In the genomic region with DNA sequence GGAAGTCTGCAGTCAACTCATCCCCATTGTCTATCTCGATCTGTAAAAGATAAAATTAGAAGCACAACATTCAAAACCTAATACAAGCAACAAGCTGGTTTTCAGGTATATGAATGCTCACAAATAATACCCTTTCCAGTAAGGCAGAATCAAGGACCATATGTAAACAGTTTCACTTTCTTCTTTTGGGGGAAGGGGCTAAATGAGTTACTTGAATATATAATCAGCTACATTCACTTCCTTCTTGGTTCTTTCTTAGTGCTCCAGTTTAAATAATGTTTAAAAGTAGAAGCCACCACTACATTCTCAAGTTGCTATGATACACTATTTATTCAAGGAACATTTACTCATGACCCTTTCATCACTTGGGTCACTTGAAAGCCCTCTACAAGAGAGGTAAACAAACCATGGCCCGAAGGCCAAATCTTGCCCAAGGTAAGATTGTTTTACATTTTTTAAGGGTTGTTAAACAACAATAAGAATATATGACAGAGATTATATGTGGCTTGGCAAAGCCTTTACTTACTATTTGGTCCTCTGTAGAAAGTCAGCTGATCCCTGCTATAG, we compare ENCODE assay signal across 15 cellular contexts. TPM values are rescaled to one million over a fixed set of nuclear protein-coding genes. Genes with fewer than 3 reads are reported as not detected.
DNase-seq lines count a peak whose midpoint lies in the region; ATAC-seq and TF ChIP-seq lines count a peak whose summit lies in the region.
"Had no signal": no experiment of that assay in that cellular context is flagged by ENCODE, and none has a peak within 500 bp of the region (broad histone marks: within the 10 kb centered on the region; RNA-seq: fewer than 3 reads in every experiment).

No MANE protein-coding gene starts in this region.

- no peak overlapping the region for H3K27ac ChIP-seq in coronary artery
- H3K27ac ChIP-seq: dorsolateral prefrontal cortex, SJSA1 had no signal

- H3K4me1 Mint-ChIP-seq in activated CD4-positive, alpha-beta T cell treated with anti-CD3 and anti-CD28 coated beads for 36 hours = peaks cover 5% of the 10 kb centered on the region
- peaks cover 4% of the 10 kb centered on the region for H3K4me1 Mint-ChIP-seq in activated T-helper 17 cell treated with anti-CD3 and anti-CD28 coated beads, Interleukin-2, amount 50 U/mL, for 72 hours

- no peak overlapping the region for H3K4me3 Mint-ChIP-seq in activated CD4-positive, alpha-beta T cell treated with anti-CD3 and anti-CD28 coated beads for 36 hours
- H3K4me3 Mint-ChIP-seq in activated T-helper 17 cell treated with anti-CD3 and anti-CD28 coated beads, Interleukin-2, amount 50 U/mL, for 72 hours = no peak overlapping the region
- H3K4me3 Mint-ChIP-seq: natural killer cell treated with Interleukin-12 subunit alpha and Interleukin-12 subunit beta and Interleukin-15 and Interleukin-18, amount 100 ng/mL, for 72 hours had no signal

- intact Hi-C loops in activated CD4-positive, alpha-beta T cell treated with anti-CD3 and anti-CD28 coated beads for 36 hours (cut with DNase I, micrococcal nuclease) = no loop called here

- H3K4me3 ChIP-seq in coronary artery = no peak overlapping the region
- H3K4me3 ChIP-seq: dorsolateral prefrontal cortex, SJSA1 had no signal

- H3K9me3 Mint-ChIP-seq in activated CD4-positive, alpha-beta T cell treated with anti-CD3 and anti-CD28 coated beads for 36 hours (ENCODE audit: low read depth) = no peaks in the 10 kb centered on the region
- H3K9me3 Mint-ChIP-seq in activated T-helper 17 cell treated with anti-CD3 and anti-CD28 coated beads, Interleukin-2, amount 50 U/mL, for 72 hours = peaks cover 4% of the 10 kb centered on the region
- H3K9me3 Mint-ChIP-seq: natural killer cell treated with Interleukin-12 subunit alpha and Interleukin-12 subunit beta and Interleukin-15 and Interleukin-18, amount 100 ng/mL, for 72 hours had no signal

- H3K36me3 Mint-ChIP-seq in activated CD4-positive, alpha-beta T cell treated with anti-CD3 and anti-CD28 coated beads for 36 hours (ENCODE audit: low read depth) = peaks cover 24% of the 10 kb centered on the region
- peaks cover 74% of the 10 kb centered on the region for H3K36me3 Mint-ChIP-seq in activated T-helper 17 cell treated with anti-CD3 and anti-CD28 coated beads, Interleukin-2, amount 50 U/mL, for 72 hours (ENCODE audit: low read depth)

- no peak for TF ChIP-seq CTCF in coronary artery (IDR thresholded peaks at IDR 0.05)

- CTCF ChIA-PET in activated CD4-positive, alpha-beta T cell treated with anti-CD3 and anti-CD28 coated beads for 36 hours (lab: Charles Lee) = interaction anchor here (1.6 kb wide), 1 partner anchor 20 kb away, joined by 4 read pairs; no protein-coding TSS in a partner anchor

- POLR2A ChIA-PET in activated CD4-positive, alpha-beta T cell treated with anti-CD3 and anti-CD28 coated beads for 36 hours (lab: Charles Lee) = no interaction called here

- no peak for DNase-seq in activated CD4-positive, alpha-beta T cell treated with anti-CD3 and anti-CD28 coated beads for 36 hours
- no peak for DNase-seq in activated CD4-positive, alpha-beta T cell treated with anti-CD3 and anti-CD28 coated beads for 4 hours
- peak; percentile 27 for DNase-seq in HuH-7 (ENCODE audit: low spot score)
- peak; percentile 94 for DNase-seq in renal cortical epithelial cell (ENCODE audit: low read depth)
- no peak for DNase-seq in RKO (ENCODE audit: low spot score)
- DNase-seq in coronary artery (ENCODE audit: low spot score) = no peak
- DNase-seq in iPS-NIHi11 (ENCODE audit: low spot score) = no peak
- DNase-seq: activated CD4-positive, alpha-beta T cell treated with anti-CD3 and anti-CD28 coated beads, Interleukin-2, amount 50 U/mL, for 1 hour; dorsolateral prefrontal cortex; GDM1; NCI-H2171 treated with DMSO at 0.1 percent for 48 hours; NK-92 treated with Interleukin-12 subunit alpha and Interleukin-12 subunit beta, amount 100 ng/mL, for 24 hours had no signal

- H3K27me3 Mint-ChIP-seq in activated CD4-positive, alpha-beta T cell treated with anti-CD3 and anti-CD28 coated beads for 36 hours = no peaks in the 10 kb centered on the region
- no peaks in the 10 kb centered on the region for H3K27me3 Mint-ChIP-seq in activated T-helper 17 cell treated with anti-CD3 and anti-CD28 coated beads, Interleukin-2, amount 50 U/mL, for 72 hours
- H3K27me3 Mint-ChIP-seq: natural killer cell treated with Interleukin-12 subunit alpha and Interleukin-12 subunit beta and Interleukin-15 and Interleukin-18, amount 100 ng/mL, for 72 hours had no signal

- H3K27ac Mint-ChIP-seq in activated CD4-positive, alpha-beta T cell treated with anti-CD3 and anti-CD28 coated beads for 36 hours = peak overlapping the region; percentile 21
- H3K27ac Mint-ChIP-seq in activated T-helper 17 cell treated with anti-CD3 and anti-CD28 coated beads, Interleukin-2, amount 50 U/mL, for 72 hours = peak overlapping the region; percentile 64
- H3K27ac Mint-ChIP-seq: natural killer cell treated with Interleukin-12 subunit alpha and Interleukin-12 subunit beta and Interleukin-15 and Interleukin-18, amount 100 ng/mL, for 72 hours had no signal

- no peak for ATAC-seq in activated CD4-positive, alpha-beta T cell treated with anti-CD3 and anti-CD28 coated beads for 36 hours
- ATAC-seq in activated T-helper 17 cell treated with anti-CD3 and anti-CD28 coated beads, Interleukin-2, amount 50 U/mL, for 72 hours (replicated peaks) = no peak
- ATAC-seq: natural killer cell treated with Interleukin-12 subunit alpha and Interleukin-12 subunit beta and Interleukin-15 and Interleukin-18, amount 100 ng/mL, for 72 hours had no signal

RNA-seq across cellular contexts. Expression of gene TWF1, which starts 10.3 kb away (rescaled TPM):
- 10 to 100 TPM; 15.5 to 17.4 TPM for total RNA-seq in activated CD4-positive, alpha-beta T cell treated with anti-CD3 and anti-CD28 coated beads for 36 hours
- total RNA-seq in activated T-helper 17 cell treated with anti-CD3 and anti-CD28 coated beads, Interleukin-2, amount 50 U/mL, for 72 hours = 10 to 100 TPM; 12.7 to 30.2 TPM
- 155 and 335 TPM in 2 replicates for total RNA-seq in renal cortical epithelial cell

RNA-seq across cellular contexts. Expression of gene IRAK4, which starts 37.0 kb away (rescaled TPM):
- 10 to 100 TPM; 26.8 to 31.1 TPM for total RNA-seq in activated CD4-positive, alpha-beta T cell treated with anti-CD3 and anti-CD28 coated beads for 36 hours
- total RNA-seq in activated T-helper 17 cell treated with anti-CD3 and anti-CD28 coated beads, Interleukin-2, amount 50 U/mL, for 72 hours = 10 to 100 TPM; 26.3 to 29.4 TPM
- total RNA-seq in renal cortical epithelial cell = 19.4 and 19.9 TPM in 2 replicates

RNA-seq across cellular contexts. Expression of gene PUS7L, which starts 37.2 kb away (rescaled TPM):
- total RNA-seq in activated CD4-positive, alpha-beta T cell treated with anti-CD3 and anti-CD28 coated beads for 36 hours = 10 to 100 TPM; 13.2 to 20.2 TPM
- total RNA-seq in activated T-helper 17 cell treated with anti-CD3 and anti-CD28 coated beads, Interleukin-2, amount 50 U/mL, for 72 hours = 10 to 100 TPM; 18.6 to 22.4 TPM
- 27.1 and 31.3 TPM in 2 replicates for total RNA-seq in renal cortical epithelial cell

RNA-seq across cellular contexts. Expression of gene TMEM117, which starts 40.1 kb away (rescaled TPM):
- total RNA-seq in activated CD4-positive, alpha-beta T cell treated with anti-CD3 and anti-CD28 coated beads for 36 hours = 1 to 10 TPM; 1.4 TPM
- 1 to 10 TPM; 2.8 to 4.2 TPM for total RNA-seq in activated T-helper 17 cell treated with anti-CD3 and anti-CD28 coated beads, Interleukin-2, amount 50 U/mL, for 72 hours
- 8.0 and 20.6 TPM in 2 replicates for total RNA-seq in renal cortical epithelial cell

Comparison
In these comparisons a context has a peak if more than half of its experiments do, and no peak if none do; other contexts are left out.
1. DNase-seq: peak in HuH-7 (single experiment) and renal cortical epithelial cell (single experiment); none in activated CD4-positive, alpha-beta T cell treated with anti-CD3 and anti-CD28 coated beads for 36 hours (single experiment), activated CD4-positive, alpha-beta T cell treated with anti-CD3 and anti-CD28 coated beads for 4 hours (0 of 2), RKO (single experiment), coronary artery (single experiment) and iPS-NIHi11 (single experiment).